In genomic region chr4:137106733-137107132, GRCh38 we compare ENCODE assay signal across 2 cellular contexts.
TF ChIP-seq lines count a peak whose summit lies in the region.

No MANE protein-coding gene starts in this region.

TF ChIP-seq in SK-N-SH, 30 proteins besides CTCF, POLR2A, EP300 and RAD21 (continued from another document):
- TF ChIP-seq, protein P1, sequence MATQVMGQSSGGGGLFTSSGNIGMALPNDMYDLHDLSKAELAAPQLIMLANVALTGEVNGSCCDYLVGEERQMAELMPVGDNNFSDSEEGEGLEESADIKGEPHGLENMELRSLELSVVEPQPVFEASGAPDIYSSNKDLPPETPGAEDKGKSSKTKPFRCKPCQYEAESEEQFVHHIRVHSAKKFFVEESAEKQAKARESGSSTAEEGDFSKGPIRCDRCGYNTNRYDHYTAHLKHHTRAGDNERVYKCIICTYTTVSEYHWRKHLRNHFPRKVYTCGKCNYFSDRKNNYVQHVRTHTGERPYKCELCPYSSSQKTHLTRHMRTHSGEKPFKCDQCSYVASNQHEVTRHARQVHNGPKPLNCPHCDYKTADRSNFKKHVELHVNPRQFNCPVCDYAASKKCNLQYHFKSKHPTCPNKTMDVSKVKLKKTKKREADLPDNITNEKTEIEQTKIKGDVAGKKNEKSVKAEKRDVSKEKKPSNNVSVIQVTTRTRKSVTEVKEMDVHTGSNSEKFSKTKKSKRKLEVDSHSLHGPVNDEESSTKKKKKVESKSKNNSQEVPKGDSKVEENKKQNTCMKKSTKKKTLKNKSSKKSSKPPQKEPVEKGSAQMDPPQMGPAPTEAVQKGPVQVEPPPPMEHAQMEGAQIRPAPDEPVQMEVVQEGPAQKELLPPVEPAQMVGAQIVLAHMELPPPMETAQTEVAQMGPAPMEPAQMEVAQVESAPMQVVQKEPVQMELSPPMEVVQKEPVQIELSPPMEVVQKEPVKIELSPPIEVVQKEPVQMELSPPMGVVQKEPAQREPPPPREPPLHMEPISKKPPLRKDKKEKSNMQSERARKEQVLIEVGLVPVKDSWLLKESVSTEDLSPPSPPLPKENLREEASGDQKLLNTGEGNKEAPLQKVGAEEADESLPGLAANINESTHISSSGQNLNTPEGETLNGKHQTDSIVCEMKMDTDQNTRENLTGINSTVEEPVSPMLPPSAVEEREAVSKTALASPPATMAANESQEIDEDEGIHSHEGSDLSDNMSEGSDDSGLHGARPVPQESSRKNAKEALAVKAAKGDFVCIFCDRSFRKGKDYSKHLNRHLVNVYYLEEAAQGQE (IDR thresholded peaks at IDR 0.05; ENCODE audit: low read depth, low read length), result no peak
- no peak for TF ChIP-seq MAX (IDR thresholded peaks at IDR 0.05; ENCODE audit: low read depth)
- TF ChIP-seq FOXM1 (IDR thresholded peaks at IDR 0.05; ENCODE audit: low read depth), result no peak
- no peak for TF ChIP-seq MEF2A (IDR thresholded peaks at IDR 0.05; ENCODE audit: borderline replicate concordance, low read depth)
- TF ChIP-seq ELF1 (IDR thresholded peaks at IDR 0.05), result no peak
- no peak for TF ChIP-seq PBX3 (IDR thresholded peaks at IDR 0.05)
- TF ChIP-seq TEAD4 (IDR thresholded peaks at IDR 0.05; ENCODE audit: borderline replicate concordance, insufficient read depth), result no peak
- TF ChIP-seq NFIC (IDR thresholded peaks at IDR 0.05; ENCODE audit: borderline replicate concordance), result no peak
- TF ChIP-seq RXRA (IDR thresholded peaks at IDR 0.05; ENCODE audit: borderline replicate concordance, low read depth), result no peak
- no peak for TF ChIP-seq JUND (IDR thresholded peaks at IDR 0.05)
- no peak for TF ChIP-seq TCF12 (IDR thresholded peaks at IDR 0.05)
- TF ChIP-seq YY1 (IDR thresholded peaks at IDR 0.05; ENCODE audit: low read depth), result no peak
- no peak for TF ChIP-seq SMC3 (IDR thresholded peaks at IDR 0.05; ENCODE audit: low read depth, low read length)
- no peak for TF ChIP-seq NRF1 (IDR thresholded peaks at IDR 0.05; ENCODE audit: low read depth, low read length)

TF ChIP-seq in SK-N-SH treated with all-trans-retinoic acid at 6 μM for 48 hours, 23 proteins besides CTCF, POLR2A, EP300 and RAD21 (continued from another document):
- TF ChIP-seq ZNF8 (CRISPR knock-in tag; IDR thresholded peaks at IDR 0.05) (no peak), ZNF565 (CRISPR knock-in tag; conservative IDR thresholded peaks at IDR 0.05; ENCODE audit: low read depth) (no peak)
